8 cellular contexts compared by ENCODE assay signal in genomic region chr17:50550661-50551432, GRCh38. TPM values are rescaled to one million over a fixed set of nuclear protein-coding genes. Genes with fewer than 3 reads are reported as not detected.
DNase-seq lines count a peak whose midpoint lies in the region; ATAC-seq and TF ChIP-seq lines count a peak whose summit lies in the region.

No MANE protein-coding gene starts in this region.

- ATAC-seq in HG03571 (IDR thresholded peaks at IDR 0.05; ENCODE audit: unreplicated experiment) (no peak), HG03457 (IDR thresholded peaks at IDR 0.05; ENCODE audit: unreplicated experiment) (no peak), HG03097 (IDR thresholded peaks at IDR 0.05; ENCODE audit: low FRiP score, unreplicated experiment) (no peak)

- no peak for TF ChIP-seq POLR2A in esophagus muscularis mucosa (IDR thresholded peaks at IDR 0.05; ENCODE audit: low read depth)

- intact Hi-C loops in esophagus muscularis mucosa (cut with DNase I), result loop anchor here (2.0 kb wide), 1 partner anchor 76 kb away; no protein-coding TSS in a partner anchor

- H3K27ac Mint-ChIP-seq in nephron progenitor cell, result no peak overlapping the region

- peak; percentile 74 for TF ChIP-seq CTCF in C4-2B (conservative IDR thresholded peaks at IDR 0.05)
- TF ChIP-seq CTCF in esophagus muscularis mucosa (IDR thresholded peaks at IDR 0.05), result peak; percentile 86 to 91 (median 87)
- TF ChIP-seq CTCF in nephron progenitor cell (IDR thresholded peaks at IDR 0.05), result peak; percentile 86

- no peak for TF ChIP-seq EP300 in esophagus muscularis mucosa (IDR thresholded peaks at IDR 0.05)

- peak; percentile 66 for DNase-seq in HK-2 (ENCODE audit: unreplicated experiment)
- DNase-seq in RPMI7951 (ENCODE audit: low read depth), result peak; percentile 62
- no peak for DNase-seq in esophagus muscularis mucosa (ENCODE audit: extremely low spot score)
- DNase-seq in nephron progenitor cell, result peak; percentile 83

- peaks cover 0 to 14% (median 0%) of the 10 kb centered on the region in 4 donors for H3K27me3 ChIP-seq in esophagus muscularis mucosa

- H3K4me1 ChIP-seq in esophagus muscularis mucosa, result peaks cover 17 to 36% (median 28%) of the 10 kb centered on the region in 4 donors

- H3K27me3 Mint-ChIP-seq in nephron progenitor cell (ENCODE audit: low read depth, poor library complexity), result peaks cover 31% of the 10 kb centered on the region

- H3K36me3 Mint-ChIP-seq in nephron progenitor cell (ENCODE audit: low read depth), result no peaks in the 10 kb centered on the region

- H3K27ac ChIP-seq in C4-2B (no peak overlapping the region), esophagus muscularis mucosa (replicated peaks in 1 of 4) (peak overlapping the region in 1 of 4 donors; percentile 40)

- no peak overlapping the region for H3K4me3 ChIP-seq in esophagus muscularis mucosa

- 67% methylated on average over 10 of the region's 32 CpGs for WGBS in esophagus muscularis mucosa

- peaks cover 25% of the 10 kb centered on the region for H3K4me1 Mint-ChIP-seq in nephron progenitor cell

- H3K4me3 Mint-ChIP-seq in nephron progenitor cell, result no peak overlapping the region

- no peaks in the 10 kb centered on the region for H3K9me3 ChIP-seq in esophagus muscularis mucosa

- H3K36me3 ChIP-seq in esophagus muscularis mucosa, result peaks cover 8 to 70% (median 35%) of the 10 kb centered on the region in 4 donors

- H3K9me3 Mint-ChIP-seq in nephron progenitor cell, result no peaks in the 10 kb centered on the region

RNA-seq across cellular contexts. Expression of gene SPATA20, which starts 3.9 kb away (rescaled TPM):
- 15.5 and 20.5 TPM in 2 replicates for total RNA-seq in RPMI7951 (2014; rRNA removed; shearing (Covaris generic))
- total RNA-seq in esophagus muscularis mucosa, result 10 to 100 TPM; 44.1 to 64.4 (median 54.6) TPM

RNA-seq across cellular contexts. Expression of gene CACNA1G, which starts 9.7 kb away (rescaled TPM):
- total RNA-seq in RPMI7951 (2014; rRNA removed; shearing (Covaris generic)), result under 0.01 and 0.12 TPM in 2 replicates
- under 1 TPM in 3 of 4 donors, not detected in 1; 0.39 to 0.63 (median 0.50) TPM for total RNA-seq in esophagus muscularis mucosa

RNA-seq across cellular contexts. Expression of gene EPN3, which starts 18.3 kb away (rescaled TPM):
- not detected in 2 replicates for total RNA-seq in RPMI7951 (2014; rRNA removed; shearing (Covaris generic))
- not detected for total RNA-seq in esophagus muscularis mucosa

RNA-seq across cellular contexts. Expression of gene MYCBPAP, which starts 42.6 kb away (rescaled TPM):
- 0.29 TPM in 1 of 2 replicates, not detected in the other for total RNA-seq in RPMI7951 (2014; rRNA removed; shearing (Covaris generic))
- 1 to 10 TPM in 2 of 4 donors, under 1 TPM in 1, not detected in 1; 0.33 to 1.6 (median 1.2) TPM for total RNA-seq in esophagus muscularis mucosa
